8 cellular contexts compared by ENCODE assay signal in genomic region chr16:5071681-5072333, GRCh38. TPM values are rescaled to one million over a fixed set of nuclear protein-coding genes. Genes with fewer than 3 reads are reported as not detected.
DNase-seq lines count a peak whose midpoint lies in the region; ATAC-seq and TF ChIP-seq lines count a peak whose summit lies in the region.

Gene ALG1 (plus strand): TSS chr16:5071843. CDS start chr16:5071850, 7 bp downstream.

- ATAC-seq in HG02610 (IDR thresholded peaks at IDR 0.05; ENCODE audit: unreplicated experiment) (peak; percentile 82), heart left ventricle (peak; percentile 83 to 95 (median 94)), upper lobe of left lung (ENCODE audit: low FRiP score in 2 of 2) (peak; percentile 90 to 96)

- H3K9ac ChIP-seq in adipocyte (ENCODE audit: low read length) = peak within 1 kb of the TSS; percentile 95

- TF ChIP-seq EP300 in upper lobe of left lung (IDR thresholded peaks at IDR 0.05) = no peak

- no peak for TF ChIP-seq CTCF in GM12865 (IDR thresholded peaks at IDR 0.05; ENCODE audit: insufficient read depth, low read depth, low read length, missing control alignments)
- TF ChIP-seq CTCF in heart left ventricle (IDR thresholded peaks at IDR 0.05) = peak in 1 of 12 donors; percentile 3
- TF ChIP-seq CTCF in upper lobe of left lung (IDR thresholded peaks at IDR 0.05) = peak in 2 of 6 experiments; percentile 14 to 20

- H3K27me3 ChIP-seq in adipocyte (replicated peaks; ENCODE audit: control insufficient read depth, insufficient read depth, low read length) = peaks cover 4% of the 10 kb centered on the region
- no peaks in the 10 kb centered on the region for H3K27me3 ChIP-seq in heart left ventricle
- H3K27me3 ChIP-seq in upper lobe of left lung = no peaks in the 10 kb centered on the region

- H3K4me1 ChIP-seq in adipocyte (ENCODE audit: control insufficient read depth, insufficient read depth, low read length) = peaks cover 18% of the 10 kb centered on the region
- peaks cover 0 to 19% (median 6%) of the 10 kb centered on the region in 12 donors for H3K4me1 ChIP-seq in heart left ventricle
- peaks cover 11 to 25% (median 15%) of the 10 kb centered on the region in 4 donors for H3K4me1 ChIP-seq in upper lobe of left lung

- WGBS in heart left ventricle, 4 donors = 0% methylated on average over 26 to 53 of the region's 53 CpGs
- WGBS in upper lobe of left lung, 2 donors = 0% methylated on average over 21 to 40 of the region's 53 CpGs

- H3K27ac ChIP-seq in heart left ventricle = peak within 1 kb of the TSS; percentile 7 to 90 (median 79)
- peak within 1 kb of the TSS; percentile 76 to 85 (median 82) for H3K27ac ChIP-seq in upper lobe of left lung

- peak; percentile 94 for DNase-seq in GM12865 (ENCODE audit: low read depth)
- peak; percentile 87 for DNase-seq in NCI-H1092 (lab: John Stamatoyannopoulos, UW)
- peak; percentile 84 for DNase-seq in T follicular helper cell (ENCODE audit: low read depth)
- peak; percentile 95 for DNase-seq in adipocyte (ENCODE audit: low read depth)
- peak; percentile 89 to 95 (median 92) for DNase-seq in heart left ventricle
- peak; percentile 98 for DNase-seq in posterior vena cava (ENCODE audit: low spot score)
- peak; percentile 88 to 98 for DNase-seq in upper lobe of left lung

- H3K36me3 ChIP-seq in adipocyte (ENCODE audit: control insufficient read depth, insufficient read depth, low read length, severe bottlenecking) (peaks cover 15% of the 10 kb centered on the region), heart left ventricle (peaks cover 0 to 37% (median 25%) of the 10 kb centered on the region in 9 donors), upper lobe of left lung (peaks cover 0 to 27% (median 16%) of the 10 kb centered on the region in 4 donors)

- H3K9me3 ChIP-seq in adipocyte (ENCODE audit: control insufficient read depth, low read length) (no peaks in the 10 kb centered on the region), heart left ventricle (no peaks in the 10 kb centered on the region), upper lobe of left lung (no peaks in the 10 kb centered on the region)

- peak in 1 of 2 donors; percentile 73 for TF ChIP-seq POLR2A in heart left ventricle (IDR thresholded peaks at IDR 0.05)
- peak; percentile 13 to 88 (median 63) for TF ChIP-seq POLR2A in upper lobe of left lung (IDR thresholded peaks at IDR 0.05)

- intact Hi-C loops in heart left ventricle (cut with DNase I) (no loop called here), posterior vena cava (cut with DNase I) (no loop called here)

- H3K4me3 ChIP-seq in GM12865 (ENCODE audit: low read depth, low read length) (peak within 1 kb of the TSS; percentile 71), adipocyte (ENCODE audit: low read length) (peak within 1 kb of the TSS; percentile 95), heart left ventricle (peak within 1 kb of the TSS; percentile 44 to 90 (median 76)), upper lobe of left lung (peak within 1 kb of the TSS; percentile 66 to 77 (median 69))

RNA-seq across cellular contexts. Expression of gene ALG1, which starts in this region (rescaled TPM):
- total RNA-seq in heart left ventricle (10 to 100 TPM in 3 of 9 donors, 1 to 10 TPM in 6; 6.5 to 17.1 (median 9.7) TPM), posterior vena cava (10 to 100 TPM; 14.7 to 16.4 TPM), upper lobe of left lung (10 to 100 TPM; 10.5 to 24.0 (median 21.9) TPM)
- 10 to 100 TPM in 1 of 2 donors, 1 to 10 TPM in 1; 6.0 to 15.3 TPM for polyA plus RNA-seq in heart left ventricle

Comparison
In these comparisons a context has a peak if more than half of its experiments do, and no peak if none do; other contexts are left out.
1. Peak in every context shown above with its lines: DNase-seq, ATAC-seq, H3K4me3 ChIP-seq and H3K27ac ChIP-seq.